In genomic region chr9:18060304-18060934, GRCh38 we compare ENCODE assay signal across 11 cellular contexts.
DNase-seq lines count a peak whose midpoint lies in the region; ATAC-seq and TF ChIP-seq lines count a peak whose summit lies in the region.
"Had no signal": no experiment of that assay in that cellular context is flagged by ENCODE, and none has a peak within 500 bp of the region (broad histone marks: within the 10 kb centered on the region; RNA-seq: fewer than 3 reads in every experiment).

No MANE protein-coding gene starts in this region.

- H3K4me3 ChIP-seq in LNCaP clone FGC (ENCODE audit: low read depth, low read length) (no peak overlapping the region), brain microvascular endothelial cell (ENCODE audit: low read depth, low read length) (no peak overlapping the region)
- H3K4me3 ChIP-seq: suprapubic skin had no signal

- in situ Hi-C loops in brain microvascular endothelial cell (cut with HindIII; ENCODE audit: low pct_ligation_motif_present, low sequenced_read_pairs): no loop called here

- no peaks in the 10 kb centered on the region for H3K27me3 ChIP-seq in brain microvascular endothelial cell (replicated peaks)
- H3K27me3 ChIP-seq: suprapubic skin had no signal

- H3K27me3 Mint-ChIP-seq in osteocyte (ENCODE audit: unreplicated experiment): no peaks in the 10 kb centered on the region

- peak; percentile 8 for TF ChIP-seq CTCF in GM10266 (IDR thresholded peaks at IDR 0.05; ENCODE audit: control insufficient read depth, insufficient read depth, low read depth, missing control alignments)
- TF ChIP-seq CTCF in LNCaP clone FGC (IDR thresholded peaks at IDR 0.05; ENCODE audit: control insufficient read depth, extremely low read depth, insufficient read depth): peak; percentile 20; the same call in 1 of the 2 replicates
- TF ChIP-seq CTCF in brain microvascular endothelial cell (IDR thresholded peaks at IDR 0.05; ENCODE audit: low read depth, low read length, missing control alignments): peak; percentile 13
- TF ChIP-seq CTCF in osteocyte (IDR thresholded peaks at IDR 0.05): peak; percentile 40

- H3K4me3 Mint-ChIP-seq in osteocyte (ENCODE audit: unreplicated experiment): no peak overlapping the region
- H3K4me3 Mint-ChIP-seq: IgD-negative memory B cell, natural killer cell had no signal

- no peak for DNase-seq in GM10266 (ENCODE audit: extremely low spot score)
- no peak for DNase-seq in LNCaP clone FGC (ENCODE audit: low read depth)
- no peak for DNase-seq in brain microvascular endothelial cell
- no peak for DNase-seq in osteocyte (ENCODE audit: extremely low spot score, unreplicated experiment)
- no peak for DNase-seq in COLO829 (ENCODE audit: low spot score)
- no peak for DNase-seq in hypothalamus (lab: John Stamatoyannopoulos, UW)
- DNase-seq: natural killer cell, NCI-H2171 treated with DMSO at 0.1 percent for 48 hours had no signal

- H3K36me3 Mint-ChIP-seq in osteocyte (ENCODE audit: unreplicated experiment): no peaks in the 10 kb centered on the region
- H3K36me3 Mint-ChIP-seq: IgD-negative memory B cell, natural killer cell had no signal

- H3K9me3 Mint-ChIP-seq in osteocyte (ENCODE audit: unreplicated experiment): no peaks in the 10 kb centered on the region

- no peak for ATAC-seq in HG03108 (IDR thresholded peaks at IDR 0.05; ENCODE audit: unreplicated experiment)
- ATAC-seq: natural killer cell had no signal

- H3K4me1 Mint-ChIP-seq in osteocyte (ENCODE audit: unreplicated experiment): no peaks in the 10 kb centered on the region
- H3K4me1 Mint-ChIP-seq: IgD-negative memory B cell, natural killer cell had no signal

- no peak overlapping the region for H3K27ac Mint-ChIP-seq in osteocyte (ENCODE audit: unreplicated experiment)
- H3K27ac Mint-ChIP-seq: IgD-negative memory B cell, natural killer cell had no signal

- H3K27ac ChIP-seq in brain microvascular endothelial cell: no peak overlapping the region
- H3K27ac ChIP-seq: suprapubic skin had no signal

- H3K36me3 ChIP-seq in brain microvascular endothelial cell (replicated peaks): no peaks in the 10 kb centered on the region
- H3K36me3 ChIP-seq: suprapubic skin had no signal
